8 cellular contexts compared by ENCODE assay signal in the genomic region with DNA sequence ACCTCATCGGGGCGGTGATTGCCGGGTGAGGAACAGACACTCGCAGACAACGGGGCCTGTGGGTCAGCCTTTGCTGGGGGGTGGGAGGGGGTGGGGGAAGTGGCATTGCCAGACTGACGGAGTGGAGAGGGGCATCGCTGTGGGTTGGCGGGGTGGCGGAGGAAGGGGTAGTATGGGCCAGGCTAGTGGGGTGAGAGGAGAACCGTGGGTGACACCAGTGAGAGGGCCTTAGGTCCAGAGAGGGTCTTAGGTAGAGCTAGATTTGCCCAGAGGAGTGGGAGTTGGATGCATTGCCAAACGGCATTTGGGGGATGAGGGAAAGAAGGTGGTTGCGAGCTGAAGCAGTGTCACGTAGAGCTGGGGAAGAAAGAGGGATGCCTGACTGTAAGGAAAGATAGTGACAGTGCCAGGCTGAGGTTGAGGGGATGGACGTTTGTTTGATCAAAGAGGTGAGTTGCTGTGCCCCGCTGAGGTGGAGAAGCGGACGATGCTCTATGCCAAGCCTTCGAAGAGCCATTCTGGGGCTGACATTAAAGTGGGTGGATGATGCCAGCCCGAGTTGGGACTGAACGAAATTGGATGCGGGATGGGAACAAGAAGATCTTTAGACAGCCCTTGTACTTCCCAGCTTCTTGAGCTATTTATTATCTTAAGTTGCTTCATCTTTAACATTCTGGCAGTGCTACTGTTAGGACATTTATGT. TPM values are rescaled to one million over a fixed set of nuclear protein-coding genes. Genes with fewer than 3 reads are reported as not detected.
A peak's percentile ranks its signal among the peaks of the same experiment; 100 is the strongest.
DNase-seq lines count a peak whose midpoint lies in the region; ATAC-seq and TF ChIP-seq lines count a peak whose summit lies in the region.

No MANE protein-coding gene starts in this region.

- peak overlapping the region; percentile 60 for H3K9ac ChIP-seq in muscle layer of colon (ENCODE audit: low read length)

- H3K4me3 ChIP-seq in AG09309 (ENCODE audit: control insufficient read depth, low read depth, low read length) (peak overlapping the region; percentile 97), muscle layer of colon (ENCODE audit: low read depth in 1 of 2, low read length in 2 of 2) (peak overlapping the region; percentile 81 to 90)
- H3K4me3 ChIP-seq in Jurkat, Clone E6-1 (ENCODE audit: low read length): peak overlapping the region; percentile 77

- H3K27ac ChIP-seq in muscle layer of colon (ENCODE audit: low read depth, low read length): peak overlapping the region; percentile 95

- H3K4me1 ChIP-seq in muscle layer of colon (ENCODE audit: insufficient read depth, low read length): peaks cover 30% of the 10 kb centered on the region

- ATAC-seq in central memory CD8-positive, alpha-beta T cell (replicated peaks; ENCODE audit: extremely low read depth, poor library complexity, severe bottlenecking): no peak
- ATAC-seq in GM18868 (IDR thresholded peaks at IDR 0.05; ENCODE audit: unreplicated experiment): no peak

- no peak for TF ChIP-seq CTCF in AG09309 (IDR thresholded peaks at IDR 0.05; ENCODE audit: control insufficient read depth, insufficient read depth, low read depth, low read length, missing control alignments)

- DNase-seq in AG09309 (ENCODE audit: low read depth) (no peak), posterior vena cava (ENCODE audit: low spot score) (no peak), GM19238 (ENCODE audit: insufficient read length, low spot score) (no peak), HPDE6-E6E7 (ENCODE audit: extremely low spot score) (no peak)
- DNase-seq in Jurkat, Clone E6-1 (ENCODE audit: low read depth, low spot score): no peak
- DNase-seq in central memory CD8-positive, alpha-beta T cell (ENCODE audit: low spot score in 2 of 2): no peak

- H3K4me3 Mint-ChIP-seq in central memory CD8-positive, alpha-beta T cell: peak overlapping the region; percentile 92

- H3K4me1 Mint-ChIP-seq in central memory CD8-positive, alpha-beta T cell: peaks cover 49% of the 10 kb centered on the region

- H3K27ac Mint-ChIP-seq in central memory CD8-positive, alpha-beta T cell (ENCODE audit: low read depth): peak overlapping the region; percentile 99

- no peaks in the 10 kb centered on the region for H3K9me3 Mint-ChIP-seq in central memory CD8-positive, alpha-beta T cell

- peaks cover 42% of the 10 kb centered on the region for H3K36me3 Mint-ChIP-seq in central memory CD8-positive, alpha-beta T cell (ENCODE audit: insufficient read depth)

- intact Hi-C loops in posterior vena cava (cut with DNase I): no loop called here

- no peaks in the 10 kb centered on the region for H3K27me3 ChIP-seq in muscle layer of colon (ENCODE audit: control insufficient read depth in 1 of 2, insufficient read depth in 2 of 2, low read length in 2 of 2)

- no peaks in the 10 kb centered on the region for H3K27me3 Mint-ChIP-seq in central memory CD8-positive, alpha-beta T cell

- H3K36me3 ChIP-seq in muscle layer of colon (ENCODE audit: insufficient read depth, low read length): peaks cover 31% of the 10 kb centered on the region

- no peaks in the 10 kb centered on the region for H3K9me3 ChIP-seq in muscle layer of colon (ENCODE audit: low read length)

RNA-seq across cellular contexts. Expression of a gene that starts 0.6 kb away (rescaled TPM):
- polyA plus RNA-seq in Jurkat, Clone E6-1 (2012; ENCODE audit: insufficient read depth, insufficient read length): 57.3 TPM
- total RNA-seq in posterior vena cava: 10 to 100 TPM; 37.0 to 39.5 TPM

RNA-seq across cellular contexts. Expression of a gene that starts 4.0 kb away (rescaled TPM):
- polyA plus RNA-seq in Jurkat, Clone E6-1 (2012; ENCODE audit: insufficient read depth, insufficient read length): 25.2 TPM
- 1 to 10 TPM; 6.6 to 9.2 TPM for total RNA-seq in posterior vena cava

RNA-seq across cellular contexts. Expression of a gene that starts 26.9 kb away (rescaled TPM):
- polyA plus RNA-seq in Jurkat, Clone E6-1 (2012; ENCODE audit: insufficient read depth, insufficient read length): 5.3 TPM
- 1 to 10 TPM; 1.9 to 2.8 TPM for total RNA-seq in posterior vena cava

RNA-seq across cellular contexts. Expression of a gene that starts 41.8 kb away (rescaled TPM):
- polyA plus RNA-seq in Jurkat, Clone E6-1 (2012; ENCODE audit: insufficient read depth, insufficient read length): not detected
- total RNA-seq in posterior vena cava: not detected
